Comparison of ENCODE assay signal across 8 cellular contexts in the genomic region with DNA sequence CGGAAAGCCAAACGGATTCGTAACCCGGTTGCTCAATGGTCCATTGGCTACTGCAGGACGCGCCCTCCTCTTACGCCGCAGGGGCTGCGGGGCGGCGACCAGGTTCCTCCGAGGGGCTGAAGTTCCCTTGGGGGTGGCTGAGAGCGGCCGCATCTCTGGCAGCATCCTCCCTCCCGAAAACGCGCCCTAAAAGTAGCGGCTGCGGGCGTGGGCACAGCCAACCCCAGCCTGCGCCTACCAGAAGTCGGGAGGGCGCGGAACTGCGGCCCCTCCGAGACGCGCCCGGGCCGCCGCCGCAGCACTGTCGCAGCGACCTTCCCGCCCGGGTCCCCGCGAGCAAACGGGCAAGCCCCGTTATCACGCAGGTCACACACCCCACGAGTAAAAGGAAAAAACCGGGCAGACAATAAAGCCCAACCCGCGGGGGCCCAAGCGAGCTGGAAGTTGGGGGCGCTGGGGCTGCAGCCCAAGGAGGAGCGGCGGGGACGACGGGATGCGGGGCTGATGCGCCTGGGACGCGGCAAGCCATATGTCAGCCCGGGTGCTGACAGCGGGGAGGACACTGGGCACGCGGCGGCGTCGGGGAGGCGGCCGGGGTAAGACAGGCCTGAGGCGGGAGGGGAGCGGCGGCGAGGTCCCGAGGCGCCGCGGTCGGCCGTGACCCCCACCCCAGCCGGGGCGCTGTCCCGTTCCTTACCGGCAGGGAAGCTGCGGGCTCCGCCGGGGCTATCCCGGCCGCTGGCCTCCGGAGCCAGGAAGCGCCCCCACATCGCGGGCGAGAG. TPM values are rescaled to one million over a fixed set of nuclear protein-coding genes. Genes with fewer than 3 reads are reported as not detected.
DNase-seq lines count a peak whose midpoint lies in the region; ATAC-seq and TF ChIP-seq lines count a peak whose summit lies in the region.

No MANE protein-coding gene starts in this region.

- no peaks in the 10 kb centered on the region for H3K36me3 ChIP-seq in HEK293 (ENCODE audit: control insufficient read depth in 2 of 2, insufficient read depth in 1 of 2, low read length in 2 of 2)
- H3K36me3 ChIP-seq in duodenal mucosa (ENCODE audit: control insufficient read depth in 1 of 2, insufficient read depth in 2 of 2, low read length in 2 of 2), result no peaks in the 10 kb centered on the region
- H3K36me3 ChIP-seq in lower lobe of right lung, result no peaks in the 10 kb centered on the region

- ATAC-seq in lower lobe of right lung, result peak; percentile 84 to 87

- POLR2A ChIA-PET in HEK293 (lab: Yijun Ruan, JAX), result interaction anchor here (0.6 to 1.8 kb wide), 8 partner anchors 9 to 99 kb away, joined by 3 to 15 read pairs (median 4); no protein-coding TSS in a partner anchor

- CTCF ChIA-PET in HEK293 (lab: Yijun Ruan, JAX), result interaction anchor here (0.6 to 1.3 kb wide), 4 partner anchors 9 to 226 kb away, joined by 3 to 4 read pairs (median 3); no protein-coding TSS in a partner anchor

- H3K27ac ChIP-seq in HEK293 (ENCODE audit: extremely low read depth, low read depth, low read length) (peak overlapping the region; percentile 89), duodenal mucosa (ENCODE audit: low read depth, low read length) (peak overlapping the region; percentile 94), lower lobe of right lung (peak overlapping the region; percentile 95)

- DNase-seq in NCI-H1436 (lab: John Stamatoyannopoulos, UW) (peak; percentile 9), NCI-H1436 treated with DMSO at 0.1 percent for 48 hours (lab: John Stamatoyannopoulos, UW) (no peak), NAMALWA (ENCODE audit: low spot score) (peak; percentile 66), lower lobe of right lung (peak; percentile 57)
- peak; percentile 40 to 45 for DNase-seq in activated CD4-positive, alpha-beta T cell treated with anti-CD3 and anti-CD28 coated beads for 4 hours
- peak; percentile 33 for DNase-seq in stimulated activated CD8-positive, alpha-beta memory T cell treated with anti-CD3 and anti-CD28 coated beads, Interleukin-4, amount 100 ng/mL, for 24 hours (ENCODE audit: low read depth)

- H3K4me3 ChIP-seq in HEK293 (ENCODE audit: low read depth, low read length) (peak overlapping the region; percentile 94), duodenal mucosa (ENCODE audit: low read depth in 1 of 2, low read length in 2 of 2) (peak overlapping the region; percentile 64 to 85), lower lobe of right lung (peak overlapping the region; percentile 90)

- H3K9me3 ChIP-seq in HEK293 (ENCODE audit: control insufficient read depth, insufficient read depth, low read depth, low read length) (no peaks in the 10 kb centered on the region), duodenal mucosa (ENCODE audit: control insufficient read depth in 1 of 2, low read length in 2 of 2) (no peaks in the 10 kb centered on the region), lower lobe of right lung (no peaks in the 10 kb centered on the region)

- intact Hi-C loops in lower lobe of right lung (cut with DNase I), result no loop called here

- no peak for TF ChIP-seq CTCF in HEK293 (tag by site-specific recombination; IDR thresholded peaks at IDR 0.05)
- peak; percentile 31 for TF ChIP-seq CTCF in lower lobe of right lung (IDR thresholded peaks at IDR 0.05)

- H3K4me1 ChIP-seq in HEK293 (ENCODE audit: control insufficient read depth, insufficient read depth, low read length) (peaks cover 2% of the 10 kb centered on the region; the same call in 1 of the 2 replicates), duodenal mucosa (ENCODE audit: control insufficient read depth in 1 of 2, insufficient read depth in 2 of 2, low read length in 2 of 2) (peaks cover 10 to 11% of the 10 kb centered on the region in 2 donors), lower lobe of right lung (peaks cover 25% of the 10 kb centered on the region)

- H3K9ac ChIP-seq in duodenal mucosa (ENCODE audit: low read depth in 1 of 2, low read length in 2 of 2), result peak overlapping the region; percentile 58 to 68

- peaks cover 3 to 13% of the 10 kb centered on the region in 2 donors for H3K27me3 ChIP-seq in duodenal mucosa (ENCODE audit: control insufficient read depth in 1 of 2, insufficient read depth in 2 of 2, low read length in 2 of 2)
- H3K27me3 ChIP-seq in lower lobe of right lung (ENCODE audit: low read depth), result no peaks in the 10 kb centered on the region

TF ChIP-seq in HEK293, 187 proteins besides CTCF, POLR2A, EP300 and RAD21 (continues in another document):
- no peak for TF ChIP-seq ZNF791 (tag by site-specific recombination; IDR thresholded peaks at IDR 0.05)
- TF ChIP-seq ZNF624 (tag by site-specific recombination; IDR thresholded peaks at IDR 0.05), result no peak
- no peak for TF ChIP-seq OSR2 (tag by site-specific recombination; IDR thresholded peaks at IDR 0.05)
- TF ChIP-seq, protein P1, sequence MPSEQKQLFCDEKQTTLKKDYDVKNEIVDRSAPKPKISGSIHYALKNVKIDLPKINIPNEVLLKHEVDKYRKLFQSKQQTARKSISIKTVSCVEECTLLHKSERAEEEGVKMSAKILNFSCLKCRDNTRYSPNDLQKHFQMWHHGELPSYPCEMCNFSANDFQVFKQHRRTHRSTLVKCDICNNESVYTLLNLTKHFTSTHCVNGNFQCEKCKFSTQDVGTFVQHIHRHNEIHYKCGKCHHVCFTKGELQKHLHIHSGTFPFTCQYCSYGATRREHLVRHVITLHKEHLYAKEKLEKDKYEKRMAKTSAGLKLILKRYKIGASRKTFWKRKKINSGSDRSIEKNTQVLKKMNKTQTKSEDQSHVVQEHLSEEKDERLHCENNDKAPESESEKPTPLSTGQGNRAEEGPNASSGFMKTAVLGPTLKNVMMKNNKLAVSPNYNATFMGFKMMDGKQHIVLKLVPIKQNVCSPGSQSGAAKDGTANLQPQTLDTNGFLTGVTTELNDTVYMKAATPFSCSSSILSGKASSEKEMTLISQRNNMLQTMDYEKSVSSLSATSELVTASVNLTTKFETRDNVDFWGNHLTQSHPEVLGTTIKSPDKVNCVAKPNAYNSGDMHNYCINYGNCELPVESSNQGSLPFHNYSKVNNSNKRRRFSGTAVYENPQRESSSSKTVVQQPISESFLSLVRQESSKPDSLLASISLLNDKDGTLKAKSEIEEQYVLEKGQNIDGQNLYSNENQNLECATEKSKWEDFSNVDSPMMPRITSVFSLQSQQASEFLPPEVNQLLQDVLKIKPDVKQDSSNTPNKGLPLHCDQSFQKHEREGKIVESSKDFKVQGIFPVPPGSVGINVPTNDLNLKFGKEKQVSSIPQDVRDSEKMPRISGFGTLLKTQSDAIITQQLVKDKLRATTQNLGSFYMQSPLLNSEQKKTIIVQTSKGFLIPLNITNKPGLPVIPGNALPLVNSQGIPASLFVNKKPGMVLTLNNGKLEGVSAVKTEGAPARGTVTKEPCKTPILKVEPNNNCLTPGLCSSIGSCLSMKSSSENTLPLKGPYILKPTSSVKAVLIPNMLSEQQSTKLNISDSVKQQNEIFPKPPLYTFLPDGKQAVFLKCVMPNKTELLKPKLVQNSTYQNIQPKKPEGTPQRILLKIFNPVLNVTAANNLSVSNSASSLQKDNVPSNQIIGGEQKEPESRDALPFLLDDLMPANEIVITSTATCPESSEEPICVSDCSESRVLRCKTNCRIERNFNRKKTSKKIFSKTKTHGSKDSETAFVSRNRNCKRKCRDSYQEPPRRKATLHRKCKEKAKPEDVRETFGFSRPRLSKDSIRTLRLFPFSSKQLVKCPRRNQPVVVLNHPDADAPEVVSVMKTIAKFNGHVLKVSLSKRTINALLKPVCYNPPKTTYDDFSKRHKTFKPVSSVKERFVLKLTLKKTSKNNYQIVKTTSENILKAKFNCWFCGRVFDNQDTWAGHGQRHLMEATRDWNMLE (tag by site-specific recombination; conservative IDR thresholded peaks at IDR 0.05; ENCODE audit: low read depth), result no peak
- peak; percentile 58 for TF ChIP-seq GLIS2 (tag by site-specific recombination; IDR thresholded peaks at IDR 0.05)
- TF ChIP-seq, protein P2, sequence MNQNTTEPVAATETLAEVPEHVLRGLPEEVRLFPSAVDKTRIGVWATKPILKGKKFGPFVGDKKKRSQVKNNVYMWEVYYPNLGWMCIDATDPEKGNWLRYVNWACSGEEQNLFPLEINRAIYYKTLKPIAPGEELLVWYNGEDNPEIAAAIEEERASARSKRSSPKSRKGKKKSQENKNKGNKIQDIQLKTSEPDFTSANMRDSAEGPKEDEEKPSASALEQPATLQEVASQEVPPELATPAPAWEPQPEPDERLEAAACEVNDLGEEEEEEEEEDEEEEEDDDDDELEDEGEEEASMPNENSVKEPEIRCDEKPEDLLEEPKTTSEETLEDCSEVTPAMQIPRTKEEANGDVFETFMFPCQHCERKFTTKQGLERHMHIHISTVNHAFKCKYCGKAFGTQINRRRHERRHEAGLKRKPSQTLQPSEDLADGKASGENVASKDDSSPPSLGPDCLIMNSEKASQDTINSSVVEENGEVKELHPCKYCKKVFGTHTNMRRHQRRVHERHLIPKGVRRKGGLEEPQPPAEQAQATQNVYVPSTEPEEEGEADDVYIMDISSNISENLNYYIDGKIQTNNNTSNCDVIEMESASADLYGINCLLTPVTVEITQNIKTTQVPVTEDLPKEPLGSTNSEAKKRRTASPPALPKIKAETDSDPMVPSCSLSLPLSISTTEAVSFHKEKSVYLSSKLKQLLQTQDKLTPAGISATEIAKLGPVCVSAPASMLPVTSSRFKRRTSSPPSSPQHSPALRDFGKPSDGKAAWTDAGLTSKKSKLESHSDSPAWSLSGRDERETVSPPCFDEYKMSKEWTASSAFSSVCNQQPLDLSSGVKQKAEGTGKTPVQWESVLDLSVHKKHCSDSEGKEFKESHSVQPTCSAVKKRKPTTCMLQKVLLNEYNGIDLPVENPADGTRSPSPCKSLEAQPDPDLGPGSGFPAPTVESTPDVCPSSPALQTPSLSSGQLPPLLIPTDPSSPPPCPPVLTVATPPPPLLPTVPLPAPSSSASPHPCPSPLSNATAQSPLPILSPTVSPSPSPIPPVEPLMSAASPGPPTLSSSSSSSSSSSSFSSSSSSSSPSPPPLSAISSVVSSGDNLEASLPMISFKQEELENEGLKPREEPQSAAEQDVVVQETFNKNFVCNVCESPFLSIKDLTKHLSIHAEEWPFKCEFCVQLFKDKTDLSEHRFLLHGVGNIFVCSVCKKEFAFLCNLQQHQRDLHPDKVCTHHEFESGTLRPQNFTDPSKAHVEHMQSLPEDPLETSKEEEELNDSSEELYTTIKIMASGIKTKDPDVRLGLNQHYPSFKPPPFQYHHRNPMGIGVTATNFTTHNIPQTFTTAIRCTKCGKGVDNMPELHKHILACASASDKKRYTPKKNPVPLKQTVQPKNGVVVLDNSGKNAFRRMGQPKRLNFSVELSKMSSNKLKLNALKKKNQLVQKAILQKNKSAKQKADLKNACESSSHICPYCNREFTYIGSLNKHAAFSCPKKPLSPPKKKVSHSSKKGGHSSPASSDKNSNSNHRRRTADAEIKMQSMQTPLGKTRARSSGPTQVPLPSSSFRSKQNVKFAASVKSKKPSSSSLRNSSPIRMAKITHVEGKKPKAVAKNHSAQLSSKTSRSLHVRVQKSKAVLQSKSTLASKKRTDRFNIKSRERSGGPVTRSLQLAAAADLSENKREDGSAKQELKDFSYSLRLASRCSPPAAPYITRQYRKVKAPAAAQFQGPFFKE (tag by site-specific recombination; IDR thresholded peaks at IDR 0.05; ENCODE audit: borderline replicate concordance), result no peak
- 0 out of 2 replicates have a peak, but pooled peaks have one; percentile 38 for TF ChIP-seq ZNF501 (tag by site-specific recombination; IDR thresholded peaks at IDR 0.05)

RNA-seq across cellular contexts. Expression of gene CEP85L, which starts 0.7 kb away (rescaled TPM):
- total RNA-seq in lower lobe of right lung, result 11.0 TPM
